16 cellular contexts compared by ENCODE assay signal in genomic region chr20:1300083-1300840, GRCh38. TPM values are rescaled to one million over a fixed set of nuclear protein-coding genes. Genes with fewer than 3 reads are reported as not detected.
A peak's percentile ranks its signal among the peaks of the same experiment; 100 is the strongest.
DNase-seq lines count a peak whose midpoint lies in the region; ATAC-seq, FAIRE-seq and TF ChIP-seq lines count a peak whose summit lies in the region.
"Had no signal": no experiment of that assay in that cellular context is flagged by ENCODE, and none has a peak within 500 bp of the region (broad histone marks: within the 10 kb centered on the region; RNA-seq: fewer than 3 reads in every experiment).

No MANE protein-coding gene starts in this region.

- H3K79me2 ChIP-seq in keratinocyte (ENCODE audit: control insufficient read depth, insufficient read depth, low read length), result no peaks in the 10 kb centered on the region

- no peak for FAIRE-seq in keratinocyte (lab: Jason Lieb, UNC)

- no peak for ATAC-seq in CD8-positive, alpha-beta T cell
- no peak for ATAC-seq in GM21529 (IDR thresholded peaks at IDR 0.05; ENCODE audit: unreplicated experiment)

- no peak for TF ChIP-seq CTCF in CD8-positive, alpha-beta T cell (IDR thresholded peaks at IDR 0.05)
- no peak for TF ChIP-seq CTCF in keratinocyte (optimal IDR thresholded peaks at IDR 0.05 in 1 of 3, IDR thresholded peaks at IDR 0.05 in 1 of 3, conservative IDR thresholded peaks at IDR 0.05 in 1 of 3; ENCODE audit: extremely low read depth in 1 of 3, insufficient read depth in 2 of 3, low read length in 3 of 3)

- peaks cover 4% of the 10 kb centered on the region for H3K36me3 ChIP-seq in CD8-positive, alpha-beta T cell (ENCODE audit: insufficient read depth, low read length)
- peaks cover 0 to 8% of the 10 kb centered on the region in 2 experiments for H3K36me3 ChIP-seq in keratinocyte (ENCODE audit: control insufficient read depth in 2 of 2, extremely low read depth in 1 of 2, insufficient read depth in 2 of 2, low read length in 2 of 2)

- H3K4me3 ChIP-seq in CD8-positive, alpha-beta T cell (ENCODE audit: low read depth, low read length), result peak overlapping the region; percentile 21
- H3K4me3 ChIP-seq in keratinocyte (ENCODE audit: control insufficient read depth in 2 of 3, extremely low read depth in 1 of 3, insufficient read depth in 2 of 3, low read depth in 1 of 3, low read length in 3 of 3), result no peak overlapping the region
- H3K4me3 ChIP-seq: left lung had no signal

- CTCF ChIA-PET in CD8-positive, alpha-beta T cell (lab: Charles Lee), result interaction anchor here (1.0 to 2.2 kb wide), 8 partner anchors 10 to 165 kb away, joined by 3 to 11 read pairs (median 6); no protein-coding TSS in a partner anchor
- CTCF ChIA-PET in activated CD4-positive, alpha-beta memory T cell treated with anti-CD3 and anti-CD28 coated beads for 36 hours (lab: Charles Lee), result interaction anchor here (0.7 to 2.0 kb wide), 8 partner anchors 12 to 204 kb away, joined by 3 to 8 read pairs (median 6); partner anchors contain the start of gene NSFL1C

- POLR2A ChIA-PET in CD8-positive, alpha-beta T cell (lab: Charles Lee), result interaction anchor here (0.6 to 1.9 kb wide), 3 partner anchors 10 to 18 kb away, joined by 3 to 8 read pairs (median 3); no protein-coding TSS in a partner anchor
- POLR2A ChIA-PET in activated CD4-positive, alpha-beta memory T cell treated with anti-CD3 and anti-CD28 coated beads for 36 hours (lab: Charles Lee), result interaction anchor here (0.6 kb wide), 1 partner anchor 9 kb away, joined by 3 read pairs; no protein-coding TSS in a partner anchor

- peaks cover 58% of the 10 kb centered on the region for H3K36me3 Mint-ChIP-seq in CD8-positive, alpha-beta T cell
- peaks cover 3% of the 10 kb centered on the region for H3K36me3 Mint-ChIP-seq in activated CD4-positive, alpha-beta memory T cell treated with anti-CD3 and anti-CD28 coated beads for 36 hours

- no peaks in the 10 kb centered on the region for H3K9me1 ChIP-seq in keratinocyte (ENCODE audit: control insufficient read depth, extremely low read depth, insufficient read depth, low read length)

- peaks cover 29% of the 10 kb centered on the region for H3K4me1 ChIP-seq in CD8-positive, alpha-beta T cell (ENCODE audit: insufficient read depth, low read length)
- H3K4me1 ChIP-seq in keratinocyte (ENCODE audit: control insufficient read depth, extremely low read depth, insufficient read depth, low read length), result peaks cover 9% of the 10 kb centered on the region

- no peaks in the 10 kb centered on the region for H3K27me3 Mint-ChIP-seq in CD8-positive, alpha-beta T cell (ENCODE audit: low read depth)
- no peaks in the 10 kb centered on the region for H3K27me3 Mint-ChIP-seq in activated CD4-positive, alpha-beta memory T cell treated with anti-CD3 and anti-CD28 coated beads for 36 hours
- H3K27me3 Mint-ChIP-seq: progenitor cell of endocrine pancreas had no signal

- intact Hi-C loops in CD8-positive, alpha-beta T cell (cut with DNase I, micrococcal nuclease), result loop anchor here in 1 of 2 experiments (2.0 kb wide), 2 partner anchors 13 to 73 kb away; partner anchors contain the start of gene RAD21L1
- intact Hi-C loops in activated CD4-positive, alpha-beta memory T cell treated with anti-CD3 and anti-CD28 coated beads for 36 hours (cut with micrococcal nuclease), result loop anchor here (2.0 to 10.0 kb wide), 2 partner anchors 33 to 85 kb away; partner anchors contain the start of gene SNPH

- DNase-seq in NCI-H2029 (lab: John Stamatoyannopoulos, UW) (peak; percentile 19), NCI-H2029 treated with DMSO at 0.1 percent for 48 hours (lab: John Stamatoyannopoulos, UW) (no peak), keratinocyte (ENCODE audit: low read depth, low spot score) (no peak), NCI-H774 (lab: John Stamatoyannopoulos, UW) (no peak), HPDE6-E6E7 (ENCODE audit: extremely low spot score) (no peak)
- no peak for DNase-seq in CD8-positive, alpha-beta T cell
- DNase-seq in activated CD4-positive, alpha-beta memory T cell treated with anti-CD3 and anti-CD28 coated beads for 36 hours, result no peak
- DNase-seq: activated CD4-positive, CD25-positive, alpha-beta regulatory T cell treated with anti-CD3 and anti-CD28 coated beads, Interleukin-2, amount 50 U/mL, for 72 hours; hypothalamus; left lung; NCI-H446 treated with DMSO at 0.1 percent for 48 hours had no signal

- H3K27ac ChIP-seq in CD8-positive, alpha-beta T cell (ENCODE audit: low read depth, low read length), result no peak overlapping the region
- H3K27ac ChIP-seq in keratinocyte (ENCODE audit: control insufficient read depth, insufficient read depth, low read length), result no peak overlapping the region
- H3K27ac ChIP-seq: 22Rv1, C4-2B, KMS-11 had no signal

- no peaks in the 10 kb centered on the region for H4K20me1 ChIP-seq in keratinocyte (ENCODE audit: control insufficient read depth, extremely low read depth, insufficient read depth, low read length)

- H3K4me2 ChIP-seq in keratinocyte (ENCODE audit: control insufficient read depth, extremely low read depth, insufficient read depth, low read depth, low read length), result peak overlapping the region; percentile 4
- H3K4me2 ChIP-seq: KMS-11 had no signal

- H3K9me3 Mint-ChIP-seq in CD8-positive, alpha-beta T cell, result no peaks in the 10 kb centered on the region
- H3K9me3 Mint-ChIP-seq in activated CD4-positive, alpha-beta memory T cell treated with anti-CD3 and anti-CD28 coated beads for 36 hours, result no peaks in the 10 kb centered on the region

- dilution Hi-C loops in keratinocyte (cut with MboI; ENCODE audit: extremely low pct_ligation_motif_present, low sequenced_read_pairs), result no loop called here

- H3K9ac ChIP-seq in keratinocyte (ENCODE audit: control insufficient read depth, extremely low read depth, insufficient read depth, low read length), result no peak overlapping the region
- H3K9ac ChIP-seq: KMS-11 had no signal

- peaks cover 29% of the 10 kb centered on the region for H3K4me1 Mint-ChIP-seq in CD8-positive, alpha-beta T cell (ENCODE audit: low read depth)
- H3K4me1 Mint-ChIP-seq in activated CD4-positive, alpha-beta memory T cell treated with anti-CD3 and anti-CD28 coated beads for 36 hours (ENCODE audit: low read depth), result peaks cover 16% of the 10 kb centered on the region

- H3K27ac Mint-ChIP-seq in CD8-positive, alpha-beta T cell, result peak overlapping the region; percentile 91
- H3K27ac Mint-ChIP-seq in activated CD4-positive, alpha-beta memory T cell treated with anti-CD3 and anti-CD28 coated beads for 36 hours, result peak overlapping the region; percentile 73
- H3K27ac Mint-ChIP-seq: progenitor cell of endocrine pancreas had no signal

- H3K27me3 ChIP-seq in CD8-positive, alpha-beta T cell (ENCODE audit: insufficient read depth, low read length), result no peaks in the 10 kb centered on the region
- no peaks in the 10 kb centered on the region for H3K27me3 ChIP-seq in keratinocyte (ENCODE audit: control insufficient read depth, extremely low read depth, insufficient read depth, low read length)
- H3K27me3 ChIP-seq: left lung had no signal

- H3K4me3 Mint-ChIP-seq in CD8-positive, alpha-beta T cell, result no peak overlapping the region
- no peak overlapping the region for H3K4me3 Mint-ChIP-seq in activated CD4-positive, alpha-beta memory T cell treated with anti-CD3 and anti-CD28 coated beads for 36 hours

- no peaks in the 10 kb centered on the region for H3K9me3 ChIP-seq in CD8-positive, alpha-beta T cell (ENCODE audit: low read length)
- no peaks in the 10 kb centered on the region for H3K9me3 ChIP-seq in keratinocyte (ENCODE audit: control insufficient read depth, low read depth, low read length)
- H3K9me3 ChIP-seq: left lung had no signal

- H2AFZ ChIP-seq in keratinocyte (ENCODE audit: control insufficient read depth, low read length), result no peak overlapping the region

RNA-seq across cellular contexts. Expression of gene SDCBP2, which starts 28.7 kb away (rescaled TPM):
- total RNA-seq in CD8-positive, alpha-beta T cell, result 1 to 10 TPM; 1.2 TPM
- 1 to 10 TPM; 4.4 to 5.9 TPM for total RNA-seq in activated CD4-positive, alpha-beta memory T cell treated with anti-CD3 and anti-CD28 coated beads for 36 hours
- polyA plus RNA-seq in keratinocyte, result 27.8 to 78.9 TPM (median 36.0 TPM) in 3 replicates
- 169 TPM for polyA plus RNA-seq in keratinocyte (2011; ENCODE audit: low read depth)
- 35.5 and 51.1 TPM in 2 replicates for polyA plus RNA-seq in keratinocyte (2011; cell fraction: cytosol; rRNA removed)
- 75.7 and 82.7 TPM in 2 replicates for polyA plus RNA-seq in keratinocyte (2011; cell fraction: nucleus; rRNA removed)
- polyA plus RNA-seq in keratinocyte (2012; ENCODE audit: low replicate concordance), result 22.3 and 259 TPM in 2 replicates
- polyA minus RNA-seq in keratinocyte, result 7.2 to 26.4 TPM (median 15.1 TPM) in 3 replicates
- 35.1 TPM for polyA minus RNA-seq in keratinocyte (2011; cell fraction: cytosol; rRNA and poly(A)+ RNA removed)
- 30.1 and 36.9 TPM in 2 replicates for polyA minus RNA-seq in keratinocyte (2011; cell fraction: nucleus; rRNA and poly(A)+ RNA removed)

RNA-seq across cellular contexts. Expression of gene SNPH, which starts 34.2 kb away (rescaled TPM):
- 10 to 100 TPM; 13.6 to 14.4 TPM for total RNA-seq in CD8-positive, alpha-beta T cell
- total RNA-seq in activated CD4-positive, alpha-beta memory T cell treated with anti-CD3 and anti-CD28 coated beads for 36 hours, result 1 to 10 TPM; 3.4 to 4.3 TPM
- polyA plus RNA-seq in keratinocyte, result 1.3 to 2.4 TPM (median 1.4 TPM) in 3 replicates
- polyA plus RNA-seq in keratinocyte (2011; ENCODE audit: low read depth), result 1.7 TPM
- polyA plus RNA-seq in keratinocyte (2011; cell fraction: cytosol; rRNA removed), result 1.0 and 2.7 TPM in 2 replicates
- 3.7 and 5.6 TPM in 2 replicates for polyA plus RNA-seq in keratinocyte (2011; cell fraction: nucleus; rRNA removed)
- polyA plus RNA-seq in keratinocyte (2012; ENCODE audit: low replicate concordance), result 2.7 and 5.2 TPM in 2 replicates
- polyA minus RNA-seq in keratinocyte, result 2.4 to 5.5 TPM (median 3.2 TPM) in 3 replicates
- polyA minus RNA-seq in keratinocyte (2011; cell fraction: cytosol; rRNA and poly(A)+ RNA removed), result 3.3 TPM
- 4.0 and 4.9 TPM in 2 replicates for polyA minus RNA-seq in keratinocyte (2011; cell fraction: nucleus; rRNA and poly(A)+ RNA removed)
